In the genomic region with DNA sequence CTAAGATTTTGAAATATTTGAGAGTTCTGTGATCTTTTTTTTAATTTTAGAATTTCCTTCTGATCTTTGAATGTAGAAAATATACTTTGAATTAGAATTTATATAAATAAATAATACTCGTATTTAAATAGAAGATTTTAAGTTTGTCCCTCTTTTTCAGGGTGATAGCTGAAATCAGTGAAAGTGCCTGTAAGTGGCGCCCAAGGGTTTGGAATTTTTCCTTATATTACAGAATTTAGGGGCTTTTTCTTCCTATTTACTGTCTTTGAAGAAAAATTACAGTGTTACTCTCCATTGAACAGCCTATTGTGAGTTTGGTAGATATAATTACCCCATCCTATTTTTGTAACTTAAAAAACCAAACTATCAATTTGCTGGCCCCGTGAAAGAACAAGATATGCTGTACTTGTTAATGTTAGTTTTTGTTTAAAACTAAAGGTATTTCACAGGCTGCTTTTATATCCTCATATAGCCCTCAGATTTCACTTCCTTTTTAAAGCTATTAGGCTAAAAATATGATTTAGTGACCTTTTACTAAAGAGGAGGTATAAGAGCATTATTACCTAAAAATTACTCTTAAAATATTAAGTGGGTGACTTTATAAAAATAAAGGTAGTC, we compare ENCODE assay signal across 8 cellular contexts. TPM values are rescaled to one million over a fixed set of nuclear protein-coding genes. Genes with fewer than 3 reads are reported as not detected.
DNase-seq lines count a peak whose midpoint lies in the region; ATAC-seq, FAIRE-seq and TF ChIP-seq lines count a peak whose summit lies in the region.

No MANE protein-coding gene starts in this region.

- CTCF ChIA-PET in AG04450 (lab: Charles Lee): interaction anchor here (0.7 to 3.2 kb wide), 4 partner anchors 8 to 548 kb away, joined by 4 to 26 read pairs (median 6); no protein-coding TSS in a partner anchor
- CTCF ChIA-PET in HepG2 (lab: Yijun Ruan, JAX; ENCODE audit: low intra/inter-chr PET ratio, low total read pairs): no interaction called here

- peaks cover 31% of the 10 kb centered on the region for H4K20me1 ChIP-seq in HepG2 (ENCODE audit: insufficient read depth, low read length)

- no peaks in the 10 kb centered on the region; the same call in 1 of the 2 replicates for H3K9me3 ChIP-seq in AG04450 (ENCODE audit: control insufficient read depth, insufficient read depth, low read length)
- H3K9me3 ChIP-seq in HepG2 (ENCODE audit: low read length): no peaks in the 10 kb centered on the region

- H3K27me3 ChIP-seq in AG04450 (ENCODE audit: control insufficient read depth, insufficient read depth, low read length) (no peaks in the 10 kb centered on the region), HepG2 (ENCODE audit: control insufficient read depth in 1 of 2, insufficient read depth in 2 of 2, low read length in 2 of 2) (no peaks in the 10 kb centered on the region; a peak in 1 of 5 replicates)

- H2AFZ ChIP-seq in HepG2 (ENCODE audit: low read length): no peak overlapping the region

- peak overlapping the region; percentile 85 for H3K27ac Mint-ChIP-seq in activated naive CD8-positive, alpha-beta T cell treated with anti-CD3 and anti-CD28 coated beads, Interleukin-2, amount 50 U/mL, for 24 hours

- in situ Hi-C loops in HepG2 (cut with HindIII; ENCODE audit: extremely low pct_ligation_motif_present, low pct_unique_long_range_greater_than_20kb): no loop called here

- no TSS peak for BruUV-seq in HepG2 (replicated peaks; lab: Mats Ljungman, UMichigan)

- peak overlapping the region; percentile 28 for H3K4me3 ChIP-seq in AG04450 (ENCODE audit: low read depth, low read length)
- H3K4me3 ChIP-seq in HepG2 (replicated peaks in 1 of 3; ENCODE audit: insufficient read depth in 1 of 3, low read depth in 2 of 3, low read length in 3 of 3): peak overlapping the region; percentile 22 to 89 (median 88); a peak in 5 of 6 replicates

- ATAC-seq in activated naive CD8-positive, alpha-beta T cell treated with anti-CD3 and anti-CD28 coated beads, Interleukin-2, amount 50 U/mL, for 24 hours: no peak
- ATAC-seq in HepG2 (no peak), HG02973 (IDR thresholded peaks at IDR 0.05; ENCODE audit: unreplicated experiment) (no peak)

- intact Hi-C loops in HepG2 (cut with micrococcal nuclease; ENCODE audit: unreplicated experiment): loop anchor here (1.0 to 5.0 kb wide), 4 partner anchors 20 to 546 kb away; no protein-coding TSS in a partner anchor
- intact Hi-C loops in posterior vena cava (cut with DNase I): loop anchor here in 1 of 2 donors (10.0 kb wide), 1 partner anchor 334 kb away; no protein-coding TSS in a partner anchor

- peak overlapping the region; percentile 67 for H3K4me3 Mint-ChIP-seq in activated naive CD8-positive, alpha-beta T cell treated with anti-CD3 and anti-CD28 coated beads, Interleukin-2, amount 50 U/mL, for 24 hours

- H3K36me3 Mint-ChIP-seq in activated naive CD8-positive, alpha-beta T cell treated with anti-CD3 and anti-CD28 coated beads, Interleukin-2, amount 50 U/mL, for 24 hours (ENCODE audit: low read depth): no peaks in the 10 kb centered on the region

- peak; percentile 18 for FAIRE-seq in GM18507 (lab: Jason Lieb, UNC)
- FAIRE-seq in HepG2 (lab: Jason Lieb, UNC): no peak

- H3K4me1 Mint-ChIP-seq in activated naive CD8-positive, alpha-beta T cell treated with anti-CD3 and anti-CD28 coated beads, Interleukin-2, amount 50 U/mL, for 24 hours: peaks cover 66% of the 10 kb centered on the region

- H3K27ac ChIP-seq in AG04450 (ENCODE audit: low read depth, low read length) (no peak overlapping the region), HepG2 (ENCODE audit: extremely low read length, insufficient read depth, low read length) (no peak overlapping the region)

- TF ChIP-seq CTCF in AG04450 (IDR thresholded peaks at IDR 0.05; ENCODE audit: low read depth, low read length) (peak; percentile 47), HepG2 (CRISPR knock-in tag; IDR thresholded peaks at IDR 0.05) (peak; percentile 22; the same call in 1 of the 2 replicates)

- TF ChIP-seq EP300 in HepG2 (IDR thresholded peaks at IDR 0.05; ENCODE audit: low read depth in 2 of 2, low read length in 2 of 2): no peak
- no peak for TF ChIP-seq EP300 in HepG2 (CRISPR knock-in tag; IDR thresholded peaks at IDR 0.05; ENCODE audit: borderline replicate concordance)

- H3K9ac ChIP-seq in HepG2 (ENCODE audit: insufficient read depth, low read depth, low read length): 0 out of 2 replicates have a peak overlapping the region, but pooled peaks have one; percentile 23

- POLR2A ChIA-PET in AG04450 (lab: Yijun Ruan, JAX): interaction anchor here (0.5 kb wide), 1 partner anchor 9 kb away, joined by 3 read pairs; no protein-coding TSS in a partner anchor
- POLR2A ChIA-PET in HepG2 (lab: Yijun Ruan, JAX): interaction anchor here (1.9 kb wide), 1 partner anchor 339 kb away, joined by 6 read pairs; no protein-coding TSS in a partner anchor

- no peak for TF ChIP-seq POLR2A in HepG2 (IDR thresholded peaks at IDR 0.05; ENCODE audit: insufficient read depth in 1 of 2, low read depth in 2 of 2, low read length in 2 of 2)

- peak overlapping the region; percentile 77 for H3K4me2 ChIP-seq in HepG2 (ENCODE audit: low read depth, low read length)

- peaks cover 2% of the 10 kb centered on the region for H3K27me3 Mint-ChIP-seq in activated naive CD8-positive, alpha-beta T cell treated with anti-CD3 and anti-CD28 coated beads, Interleukin-2, amount 50 U/mL, for 24 hours

- TF ChIP-seq RAD21 in HepG2 (CRISPR knock-in tag; IDR thresholded peaks at IDR 0.05): no peak

- DNase-seq in AG04450 (ENCODE audit: low read depth, low spot score) (no peak), GM18507 (ENCODE audit: extremely low spot score, insufficient read length, low read depth) (no peak), HepG2 (ENCODE audit: low spot score) (no peak), AG20443 (ENCODE audit: low spot score) (no peak), DMS53 treated with DMSO at 0.1 percent for 48 hours (lab: John Stamatoyannopoulos, UW; ENCODE audit: unreplicated experiment) (no peak), posterior vena cava (ENCODE audit: low spot score) (no peak)
- no peak for DNase-seq in activated naive CD8-positive, alpha-beta T cell treated with anti-CD3 and anti-CD28 coated beads, Interleukin-2, amount 50 U/mL, for 24 hours

- no peaks in the 10 kb centered on the region for H3K9me3 Mint-ChIP-seq in activated naive CD8-positive, alpha-beta T cell treated with anti-CD3 and anti-CD28 coated beads, Interleukin-2, amount 50 U/mL, for 24 hours

- H3K79me2 ChIP-seq in HepG2 (ENCODE audit: insufficient read depth, low read length): peaks cover 79% of the 10 kb centered on the region

- H3K36me3 ChIP-seq in HepG2 (replicated peaks in 1 of 2; ENCODE audit: control insufficient read depth in 1 of 2, insufficient read depth in 2 of 2, low read length in 2 of 2): peaks cover 0 to 4% of the 10 kb centered on the region in 2 experiments; a peak in 1 of 5 replicates

- 39% methylated on average over 3 of the region's 3 CpGs for WGBS in HepG2 (ENCODE audit: low lambda C conversion rate)

- H3K4me1 ChIP-seq in HepG2 (ENCODE audit: insufficient read depth, low read length): peaks cover 60% of the 10 kb centered on the region

TF ChIP-seq in HepG2, 621 proteins besides CTCF, POLR2A, EP300 and RAD21:
- TF ChIP-seq ZNF792 (CRISPR knock-in tag; IDR thresholded peaks at IDR 0.05) (no peak), STAG1 (CRISPR knock-in tag; IDR thresholded peaks at IDR 0.05) (0 out of 2 replicates have a peak, but pooled peaks have one; percentile 7), RCOR2 (CRISPR knock-in tag; IDR thresholded peaks at IDR 0.05) (no peak), ZNF776 (CRISPR knock-in tag; IDR thresholded peaks at IDR 0.05) (no peak), REL (CRISPR knock-in tag; conservative IDR thresholded peaks at IDR 0.05) (no peak)
- TF ChIP-seq, protein P1, sequence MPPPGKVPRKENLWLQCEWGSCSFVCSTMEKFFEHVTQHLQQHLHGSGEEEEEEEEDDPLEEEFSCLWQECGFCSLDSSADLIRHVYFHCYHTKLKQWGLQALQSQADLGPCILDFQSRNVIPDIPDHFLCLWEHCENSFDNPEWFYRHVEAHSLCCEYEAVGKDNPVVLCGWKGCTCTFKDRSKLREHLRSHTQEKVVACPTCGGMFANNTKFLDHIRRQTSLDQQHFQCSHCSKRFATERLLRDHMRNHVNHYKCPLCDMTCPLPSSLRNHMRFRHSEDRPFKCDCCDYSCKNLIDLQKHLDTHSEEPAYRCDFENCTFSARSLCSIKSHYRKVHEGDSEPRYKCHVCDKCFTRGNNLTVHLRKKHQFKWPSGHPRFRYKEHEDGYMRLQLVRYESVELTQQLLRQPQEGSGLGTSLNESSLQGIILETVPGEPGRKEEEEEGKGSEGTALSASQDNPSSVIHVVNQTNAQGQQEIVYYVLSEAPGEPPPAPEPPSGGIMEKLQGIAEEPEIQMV (CRISPR knock-in tag; IDR thresholded peaks at IDR 0.05; ENCODE audit: low read depth): no peak

RNA-seq across cellular contexts. Expression of a gene that starts 3.2 kb away (rescaled TPM):
- polyA plus RNA-seq in AG04450 (2011; rRNA removed): 5.4 and 7.7 TPM in 2 replicates
- 10.9 and 18.9 TPM in 2 replicates for polyA minus RNA-seq in AG04450 (2011; rRNA and poly(A)+ RNA removed)
- 30.3 and 44.1 TPM in 2 replicates for total RNA-seq in HepG2 (2016; rRNA removed; fragmentation: Illumina TruSeq; extraction: Trizol)
- 7.6 and 9.2 TPM in 2 replicates for total RNA-seq in HepG2 (2016; cell fraction: cytosol; rRNA removed; fragmentation: Illumina TruSeq; extraction: Trizol; ENCODE audit: low read depth)
- 27.7 and 42.7 TPM in 2 replicates for total RNA-seq in HepG2 (2016; cell fraction: insoluble cytoplasmic fraction; rRNA removed; fragmentation: Illumina TruSeq; extraction: Trizol)
- 9.3 and 10.6 TPM in 2 replicates for total RNA-seq in HepG2 (2016; cell fraction: membrane; rRNA removed; fragmentation: Illumina TruSeq; extraction: Trizol)
- total RNA-seq in HepG2 (2016; cell fraction: nucleus; rRNA removed; fragmentation: Illumina TruSeq; extraction: Trizol): 31.4 and 33.7 TPM in 2 replicates
- polyA plus RNA-seq in HepG2 (2011; rRNA removed): 11.9 and 16.4 TPM in 2 replicates
- polyA plus RNA-seq in HepG2 (2011; cell fraction: cytosol; rRNA removed): 6.5 and 8.4 TPM in 2 replicates
- polyA plus RNA-seq in HepG2 (2011; cell fraction: nucleus; rRNA removed): 11.8 and 12.7 TPM in 2 replicates
- polyA plus RNA-seq in HepG2 (2012): 8.4 and 11.6 TPM in 2 replicates
- polyA plus RNA-seq in HepG2 (2016; cell fraction: cytosol; fragmentation: Illumina TruSeq; extraction: Trizol; ENCODE audit: low read depth): 0.38 and 0.71 TPM in 2 replicates
- 21.9 and 24.5 TPM in 2 replicates for polyA plus RNA-seq in HepG2 (2016; cell fraction: insoluble cytoplasmic fraction; fragmentation: Illumina TruSeq; extraction: Trizol; ENCODE audit: low read depth)
- 2.2 and 2.8 TPM in 2 replicates for polyA plus RNA-seq in HepG2 (2016; cell fraction: membrane; fragmentation: Illumina TruSeq; extraction: Trizol; ENCODE audit: low read depth)
- polyA plus RNA-seq in HepG2 (2016; cell fraction: nucleus; fragmentation: Illumina TruSeq; extraction: Trizol; ENCODE audit: insufficient read depth, low read depth): 30.6 and 31.1 TPM in 2 replicates
- 11.5 and 25.2 TPM in 2 replicates for polyA minus RNA-seq in HepG2 (2011; rRNA and poly(A)+ RNA removed; ENCODE audit: low replicate concordance)
- 25.8 and 27.7 TPM in 2 replicates for polyA minus RNA-seq in HepG2 (2011; cell fraction: cytosol; rRNA and poly(A)+ RNA removed)
- polyA minus RNA-seq in HepG2 (2011; cell fraction: nucleus; rRNA and poly(A)+ RNA removed): 50.3 and 53.1 TPM in 2 replicates
- 10 to 100 TPM; 10.4 to 12.0 TPM for total RNA-seq in posterior vena cava
